Comparison of ENCODE assay signal across 1 cellular context in the genomic region with DNA sequence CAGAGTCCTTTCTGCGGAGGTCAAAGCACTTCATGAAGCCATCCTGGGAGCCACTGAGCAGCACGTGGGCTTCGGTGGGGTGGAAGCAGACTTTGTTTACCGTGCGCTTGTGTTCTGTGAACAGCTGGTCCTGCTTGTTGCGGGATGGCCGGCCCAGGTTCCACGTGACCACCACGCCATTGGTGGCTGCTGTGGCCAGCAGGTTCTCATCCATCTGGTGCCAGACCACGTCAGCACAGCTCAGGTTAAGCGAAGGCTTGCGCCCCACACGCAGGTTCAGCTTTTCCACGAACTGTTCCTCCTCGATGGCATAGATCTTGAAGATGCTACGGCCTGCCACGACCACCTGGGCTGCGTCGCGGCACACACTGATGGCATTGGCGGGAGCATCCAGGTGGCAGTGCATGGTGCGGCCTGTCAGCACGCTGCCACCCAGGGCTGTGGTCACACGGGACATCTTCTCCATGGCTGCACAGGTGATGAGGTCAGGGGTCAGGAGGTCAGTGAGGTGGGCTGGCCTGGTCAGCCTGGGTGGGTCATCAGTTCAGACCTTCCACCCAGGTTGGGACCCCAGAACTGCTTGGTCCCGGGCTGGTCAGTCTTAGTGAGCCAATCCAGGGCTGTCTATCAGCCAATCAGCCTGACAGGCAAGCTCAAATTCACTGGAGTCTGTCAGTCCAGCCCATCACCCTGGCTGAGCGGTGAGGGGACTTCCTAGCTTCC.
TF ChIP-seq lines count a peak whose summit lies in the region.

No MANE protein-coding gene starts in this region.

TF ChIP-seq in HepG2, 621 proteins besides CTCF, POLR2A, EP300 and RAD21:
- TF ChIP-seq MEIS1 (CRISPR knock-in tag; IDR thresholded peaks at IDR 0.05; ENCODE audit: borderline replicate concordance) = no peak
- TF ChIP-seq MTA1 (CRISPR knock-in tag; IDR thresholded peaks at IDR 0.05; ENCODE audit: borderline replicate concordance) = 0 out of 2 replicates have a peak, but pooled peaks have one; percentile 22
- TF ChIP-seq ZNF510 (CRISPR knock-in tag; IDR thresholded peaks at IDR 0.05; ENCODE audit: low read depth) = no peak
- 0 out of 2 replicates have a peak, but pooled peaks have one; percentile 9 for TF ChIP-seq ZNF431 (CRISPR knock-in tag; IDR thresholded peaks at IDR 0.05; ENCODE audit: borderline replicate concordance, low read depth)
- 0 out of 2 replicates have a peak, but pooled peaks have one; percentile 6 for TF ChIP-seq NR2F2 (IDR thresholded peaks at IDR 0.05; ENCODE audit: borderline replicate concordance, low read depth)
- TF ChIP-seq, protein P1, sequence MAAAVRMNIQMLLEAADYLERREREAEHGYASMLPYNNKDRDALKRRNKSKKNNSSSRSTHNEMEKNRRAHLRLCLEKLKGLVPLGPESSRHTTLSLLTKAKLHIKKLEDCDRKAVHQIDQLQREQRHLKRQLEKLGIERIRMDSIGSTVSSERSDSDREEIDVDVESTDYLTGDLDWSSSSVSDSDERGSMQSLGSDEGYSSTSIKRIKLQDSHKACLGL (CRISPR knock-in tag; IDR thresholded peaks at IDR 0.05) = 0 out of 2 replicates have a peak, but pooled peaks have one; percentile 10
- peak; percentile 50; the same call in 1 of the 2 replicates for TF ChIP-seq NR2F6 (IDR thresholded peaks at IDR 0.05)
- peak; percentile 29; the same call in 1 of the 2 replicates for TF ChIP-seq NR2F6 (CRISPR knock-in tag; IDR thresholded peaks at IDR 0.05)
- no peak for TF ChIP-seq SETDB1 (CRISPR knock-in tag; IDR thresholded peaks at IDR 0.05; ENCODE audit: borderline replicate concordance)
- TF ChIP-seq POLR2AphosphoS5 (IDR thresholded peaks at IDR 0.05; ENCODE audit: low read depth, low read length) = 0 out of 2 replicates have a peak, but pooled peaks have one; percentile 31
- no peak for TF ChIP-seq ZNF562 (CRISPR knock-in tag; IDR thresholded peaks at IDR 0.05; ENCODE audit: borderline replicate concordance)
- TF ChIP-seq ZNF710 (CRISPR knock-in tag; IDR thresholded peaks at IDR 0.05; ENCODE audit: borderline replicate concordance) = 0 out of 2 replicates have a peak, but pooled peaks have one; percentile 24
- TF ChIP-seq HOXA3 (CRISPR knock-in tag; IDR thresholded peaks at IDR 0.05) = 0 out of 2 replicates have a peak, but pooled peaks have one; percentile 33
- TF ChIP-seq TGIF2 (CRISPR knock-in tag; IDR thresholded peaks at IDR 0.05) = no peak
- 0 out of 2 replicates have a peak, but pooled peaks have one; percentile 49 for TF ChIP-seq ZNF225 (CRISPR knock-in tag; IDR thresholded peaks at IDR 0.05)
- TF ChIP-seq ZBTB33 (CRISPR knock-in tag; IDR thresholded peaks at IDR 0.05) = peak; percentile 51; the same call in 1 of the 2 replicates
- no peak for TF ChIP-seq NR2F1 (CRISPR knock-in tag; IDR thresholded peaks at IDR 0.05)
- no peak for TF ChIP-seq ZZZ3 (CRISPR knock-in tag; IDR thresholded peaks at IDR 0.05; ENCODE audit: borderline replicate concordance)
- TF ChIP-seq NCOR1 (IDR thresholded peaks at IDR 0.05; ENCODE audit: borderline replicate concordance, low read length) = no peak
- peak; percentile 74 for TF ChIP-seq ZC3H13 (CRISPR knock-in tag; IDR thresholded peaks at IDR 0.05)
- no peak for TF ChIP-seq ZSCAN25 (CRISPR knock-in tag; IDR thresholded peaks at IDR 0.05)
- TF ChIP-seq, protein P2, sequence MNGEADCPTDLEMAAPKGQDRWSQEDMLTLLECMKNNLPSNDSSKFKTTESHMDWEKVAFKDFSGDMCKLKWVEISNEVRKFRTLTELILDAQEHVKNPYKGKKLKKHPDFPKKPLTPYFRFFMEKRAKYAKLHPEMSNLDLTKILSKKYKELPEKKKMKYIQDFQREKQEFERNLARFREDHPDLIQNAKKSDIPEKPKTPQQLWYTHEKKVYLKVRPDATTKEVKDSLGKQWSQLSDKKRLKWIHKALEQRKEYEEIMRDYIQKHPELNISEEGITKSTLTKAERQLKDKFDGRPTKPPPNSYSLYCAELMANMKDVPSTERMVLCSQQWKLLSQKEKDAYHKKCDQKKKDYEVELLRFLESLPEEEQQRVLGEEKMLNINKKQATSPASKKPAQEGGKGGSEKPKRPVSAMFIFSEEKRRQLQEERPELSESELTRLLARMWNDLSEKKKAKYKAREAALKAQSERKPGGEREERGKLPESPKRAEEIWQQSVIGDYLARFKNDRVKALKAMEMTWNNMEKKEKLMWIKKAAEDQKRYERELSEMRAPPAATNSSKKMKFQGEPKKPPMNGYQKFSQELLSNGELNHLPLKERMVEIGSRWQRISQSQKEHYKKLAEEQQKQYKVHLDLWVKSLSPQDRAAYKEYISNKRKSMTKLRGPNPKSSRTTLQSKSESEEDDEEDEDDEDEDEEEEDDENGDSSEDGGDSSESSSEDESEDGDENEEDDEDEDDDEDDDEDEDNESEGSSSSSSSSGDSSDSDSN (CRISPR knock-in tag; IDR thresholded peaks at IDR 0.05) = 0 out of 2 replicates have a peak, but pooled peaks have one; percentile 11
- no peak for TF ChIP-seq ZBTB8A (CRISPR knock-in tag; IDR thresholded peaks at IDR 0.05; ENCODE audit: borderline replicate concordance, low read depth)
- TF ChIP-seq THAP7 (CRISPR knock-in tag; IDR thresholded peaks at IDR 0.05) = no peak
- TF ChIP-seq, protein P3, sequence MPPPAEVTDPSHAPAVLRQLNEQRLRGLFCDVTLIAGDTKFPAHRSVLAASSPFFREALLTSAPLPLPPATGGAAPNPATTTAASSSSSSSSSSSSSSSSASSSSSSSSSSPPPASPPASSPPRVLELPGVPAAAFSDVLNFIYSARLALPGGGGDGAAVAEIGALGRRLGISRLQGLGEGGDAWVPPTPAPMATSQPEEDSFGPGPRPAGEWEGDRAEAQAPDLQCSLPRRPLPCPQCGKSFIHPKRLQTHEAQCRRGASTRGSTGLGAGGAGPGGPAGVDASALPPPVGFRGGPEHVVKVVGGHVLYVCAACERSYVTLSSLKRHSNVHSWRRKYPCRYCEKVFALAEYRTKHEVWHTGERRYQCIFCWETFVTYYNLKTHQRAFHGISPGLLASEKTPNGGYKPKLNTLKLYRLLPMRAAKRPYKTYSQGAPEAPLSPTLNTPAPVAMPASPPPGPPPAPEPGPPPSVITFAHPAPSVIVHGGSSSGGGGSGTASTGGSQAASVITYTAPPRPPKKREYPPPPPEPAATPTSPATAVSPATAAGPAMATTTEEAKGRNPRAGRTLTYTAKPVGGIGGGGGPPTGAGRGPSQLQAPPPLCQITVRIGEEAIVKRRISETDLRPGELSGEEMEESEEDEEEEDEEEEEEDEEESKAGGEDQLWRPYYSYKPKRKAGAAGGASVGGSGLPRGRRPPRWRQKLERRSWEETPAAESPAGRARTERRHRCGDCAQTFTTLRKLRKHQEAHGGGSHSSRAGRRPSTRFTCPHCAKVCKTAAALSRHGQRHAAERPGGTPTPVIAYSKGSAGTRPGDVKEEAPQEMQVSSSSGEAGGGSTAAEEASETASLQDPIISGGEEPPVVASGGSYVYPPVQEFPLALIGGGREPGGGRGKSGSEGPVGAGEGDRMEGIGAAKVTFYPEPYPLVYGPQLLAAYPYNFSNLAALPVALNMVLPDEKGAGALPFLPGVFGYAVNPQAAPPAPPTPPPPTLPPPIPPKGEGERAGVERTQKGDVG (CRISPR knock-in tag; IDR thresholded peaks at IDR 0.05; ENCODE audit: borderline replicate concordance) = no peak
- peak; percentile 51 for TF ChIP-seq AGO2 (optimal IDR thresholded peaks at IDR 0.05; ENCODE audit: low read depth, low read length)
